ENCODE assay signal across 20 cellular contexts in genomic region chrX:5869786-5870185, GRCh38.
"Had no signal": no experiment of that assay in that cellular context is flagged by ENCODE, and none has a peak within 500 bp of the region (broad histone marks: within the 10 kb centered on the region; RNA-seq: fewer than 3 reads in every experiment).

No MANE protein-coding gene starts in this region.

- ATAC-seq: SK-N-SH treated with all-trans-retinoic acid at 6 μM for 48 hours had no signal

- H3K4me3 ChIP-seq: MG63, SJCRH30 had no signal

- H3K9me3 ChIP-seq: MG63, SJCRH30 had no signal

- H3K36me3 ChIP-seq: MG63, SJCRH30 had no signal

- H3K4me1 ChIP-seq: SJCRH30 had no signal

- H3K27me3 ChIP-seq: MG63, SJCRH30 had no signal

- DNase-seq: KBM-7, MG63, NCI-H1092, NCI-H1105 treated with DMSO at 0.1 percent for 48 hours, NCI-H1417 treated with DMSO at 0.1 percent for 48 hours, NCI-H146, NCI-H1694 treated with DMSO at 0.1 percent for 48 hours, NCI-H1930, NCI-H2081, NCI-H2107, NCI-H2227 treated with DMSO at 0.1 percent for 48 hours, NCI-H510A, NCI-H524 treated with DMSO at 0.1 percent for 48 hours, NCI-H69, NCI-H774, SHP77 treated with DMSO at 0.1 percent for 48 hours, SJCRH30 had no signal

- H3K27ac ChIP-seq: HL-60, RWPE1, SJCRH30 had no signal
